ENCODE assay signal across 14 cellular contexts in the genomic region with DNA sequence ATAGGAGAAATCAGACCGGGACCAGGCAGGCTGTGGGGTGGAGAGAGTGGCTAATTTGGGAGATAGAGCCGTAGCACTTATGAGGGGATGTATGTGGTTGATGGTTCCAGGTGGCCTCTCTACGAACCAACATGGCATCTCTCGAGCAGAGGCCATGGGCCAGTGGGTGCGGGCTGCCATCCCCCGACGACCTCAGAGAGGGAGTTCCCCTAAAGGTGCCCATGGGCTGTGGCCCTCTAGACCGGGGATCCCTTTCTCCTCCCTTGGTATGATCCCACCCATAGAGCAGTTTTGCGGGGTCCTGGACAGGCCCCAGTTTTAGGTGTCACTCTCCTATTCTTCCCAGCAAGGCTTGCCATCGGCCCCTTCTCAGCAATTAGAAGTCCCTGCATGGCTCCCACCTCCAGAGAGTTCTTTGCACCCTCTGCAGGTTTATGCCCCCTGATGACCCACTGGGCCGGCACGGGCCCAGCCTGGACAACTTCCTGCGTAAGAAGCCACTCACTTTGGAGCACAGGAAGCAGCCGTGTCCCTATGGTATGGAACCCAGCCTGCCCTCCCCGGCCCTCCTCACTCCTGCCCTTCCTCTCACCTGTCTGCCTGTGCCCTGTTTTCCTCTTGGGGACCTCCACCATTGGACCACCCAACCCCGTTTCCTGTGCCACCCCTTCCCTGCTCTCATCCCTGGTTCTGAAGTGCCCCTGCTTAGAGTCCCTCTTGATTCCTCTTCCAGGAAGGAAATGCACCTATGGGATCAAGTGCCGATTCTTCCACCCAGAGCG. TPM values are rescaled to one million over a fixed set of nuclear protein-coding genes. Genes with fewer than 3 reads are reported as not detected.
DNase-seq lines count a peak whose midpoint lies in the region; ATAC-seq and TF ChIP-seq lines count a peak whose summit lies in the region.
"Had no signal": no experiment of that assay in that cellular context is flagged by ENCODE, and none has a peak within 500 bp of the region (broad histone marks: within the 10 kb centered on the region; RNA-seq: fewer than 3 reads in every experiment).

No MANE protein-coding gene starts in this region.

- H3K9me2 ChIP-seq in GM23338 (ENCODE audit: insufficient read depth) = no peaks in the 10 kb centered on the region

- H4K20me1 ChIP-seq in GM23338 (replicated peaks; ENCODE audit: insufficient read depth) = no peaks in the 10 kb centered on the region; the same call in 1 of the 2 replicates

- ATAC-seq in Right ventricle myocardium inferior (no peak), left cardiac atrium (no peak), lower lobe of right lung (no peak), GM23338 (no peak)
- ATAC-seq in activated T-helper 17 cell treated with anti-CD3 and anti-CD28 coated beads, Interleukin-2, amount 50 U/mL, for 72 hours (replicated peaks) = no peak
- ATAC-seq: esophagus mucosa had no signal

- H3K4me1 Mint-ChIP-seq in activated T-helper 17 cell treated with anti-CD3 and anti-CD28 coated beads, Interleukin-2, amount 50 U/mL, for 72 hours = peaks cover 16% of the 10 kb centered on the region
- peaks cover 7% of the 10 kb centered on the region for H3K4me1 Mint-ChIP-seq in type B pancreatic cell (ENCODE audit: unreplicated experiment)
- H3K4me1 Mint-ChIP-seq in GM23338 = peaks cover 31% of the 10 kb centered on the region

- H3K79me2 ChIP-seq in GM23338 (replicated peaks; ENCODE audit: insufficient read depth) = peaks cover 20% of the 10 kb centered on the region

- H3K27me3 ChIP-seq in lower lobe of right lung (ENCODE audit: low read depth) (no peaks in the 10 kb centered on the region), GM23338 (ENCODE audit: insufficient read depth) (no peaks in the 10 kb centered on the region)

- H3F3A ChIP-seq in GM23338 (replicated peaks; ENCODE audit: low read depth) = 0 out of 2 replicates have a peak, but pooled peaks cover 3% of the 10 kb centered on the region

- H3K36me3 ChIP-seq in lower lobe of right lung (peaks cover 63% of the 10 kb centered on the region), GM23338 (ENCODE audit: insufficient read depth) (no peaks in the 10 kb centered on the region)

- H3K9me3 ChIP-seq in lower lobe of right lung = no peaks in the 10 kb centered on the region

- no peaks in the 10 kb centered on the region for H3K27me3 Mint-ChIP-seq in activated T-helper 17 cell treated with anti-CD3 and anti-CD28 coated beads, Interleukin-2, amount 50 U/mL, for 72 hours
- H3K27me3 Mint-ChIP-seq in type B pancreatic cell = no peaks in the 10 kb centered on the region
- peaks cover 12% of the 10 kb centered on the region for H3K27me3 Mint-ChIP-seq in GM23338 (ENCODE audit: insufficient read depth, low read depth, poor library complexity)

- H3K9me3 Mint-ChIP-seq in activated T-helper 17 cell treated with anti-CD3 and anti-CD28 coated beads, Interleukin-2, amount 50 U/mL, for 72 hours = no peaks in the 10 kb centered on the region
- H3K9me3 Mint-ChIP-seq in type B pancreatic cell (no peaks in the 10 kb centered on the region), GM23338 (no peaks in the 10 kb centered on the region)

- H3K27ac ChIP-seq in lower lobe of right lung (peak overlapping the region; percentile 18), GM23338 (ENCODE audit: low read depth) (no peak overlapping the region)

- H3K27ac Mint-ChIP-seq in activated T-helper 17 cell treated with anti-CD3 and anti-CD28 coated beads, Interleukin-2, amount 50 U/mL, for 72 hours = peak overlapping the region; percentile 87
- H3K27ac Mint-ChIP-seq in type B pancreatic cell = no peak overlapping the region
- no peak overlapping the region for H3K27ac Mint-ChIP-seq in GM23338

- peak; percentile 34 for DNase-seq in Right ventricle myocardium inferior (ENCODE audit: missing footprints)
- DNase-seq in left cardiac atrium = no peak
- DNase-seq in lower lobe of right lung = no peak
- DNase-seq in type B pancreatic cell (ENCODE audit: extremely low spot score, unreplicated experiment) = no peak
- DNase-seq in effector CD8-positive, alpha-beta T cell (lab: John Stamatoyannopoulos, UW) = no peak
- no peak for DNase-seq in GM23338 (ENCODE audit: low spot score)
- DNase-seq in head of caudate nucleus = no peak
- DNase-seq: C1 segment of cervical spinal cord, hypothalamus, IMR-90, NCI-H1436, NCI-H526 had no signal

- no peak for TF ChIP-seq CTCF in lower lobe of right lung (IDR thresholded peaks at IDR 0.05)
- TF ChIP-seq CTCF in type B pancreatic cell (conservative IDR thresholded peaks at IDR 0.05) = no peak
- no peak for TF ChIP-seq CTCF in GM23338 (conservative IDR thresholded peaks at IDR 0.05; ENCODE audit: low read depth in 2 of 2)

- H3K4me3 Mint-ChIP-seq in activated T-helper 17 cell treated with anti-CD3 and anti-CD28 coated beads, Interleukin-2, amount 50 U/mL, for 72 hours = peak overlapping the region; percentile 97
- H3K4me3 Mint-ChIP-seq in type B pancreatic cell (peak overlapping the region; percentile 36), GM23338 (no peak overlapping the region)

- no peak overlapping the region for H2AFZ ChIP-seq in GM23338

- H3K4me1 ChIP-seq in lower lobe of right lung = peaks cover 85% of the 10 kb centered on the region
- peaks cover 23% of the 10 kb centered on the region for H3K4me1 ChIP-seq in GM23338 (ENCODE audit: insufficient read depth)

- H3K36me3 Mint-ChIP-seq in activated T-helper 17 cell treated with anti-CD3 and anti-CD28 coated beads, Interleukin-2, amount 50 U/mL, for 72 hours (ENCODE audit: low read depth) = peaks cover 77% of the 10 kb centered on the region
- H3K36me3 Mint-ChIP-seq in type B pancreatic cell = no peaks in the 10 kb centered on the region
- peaks cover 43% of the 10 kb centered on the region for H3K36me3 Mint-ChIP-seq in GM23338 (ENCODE audit: low read depth)

- no peak overlapping the region for H3K4me2 ChIP-seq in GM23338

- no peak overlapping the region for H3K4me3 ChIP-seq in lower lobe of right lung
- H3K4me3 ChIP-seq in GM23338 = no peak overlapping the region

- intact Hi-C loops in Right ventricle myocardium inferior (cut with DNase I) = no loop called here
- intact Hi-C loops in left cardiac atrium (cut with DNase I) = no loop called here
- intact Hi-C loops in lower lobe of right lung (cut with DNase I) = no loop called here
- intact Hi-C loops in head of caudate nucleus (cut with DNase I) = no loop called here

TF ChIP-seq in GM23338, 12 proteins besides CTCF, POLR2A, EP300 and RAD21:
- TF ChIP-seq, protein P1, sequence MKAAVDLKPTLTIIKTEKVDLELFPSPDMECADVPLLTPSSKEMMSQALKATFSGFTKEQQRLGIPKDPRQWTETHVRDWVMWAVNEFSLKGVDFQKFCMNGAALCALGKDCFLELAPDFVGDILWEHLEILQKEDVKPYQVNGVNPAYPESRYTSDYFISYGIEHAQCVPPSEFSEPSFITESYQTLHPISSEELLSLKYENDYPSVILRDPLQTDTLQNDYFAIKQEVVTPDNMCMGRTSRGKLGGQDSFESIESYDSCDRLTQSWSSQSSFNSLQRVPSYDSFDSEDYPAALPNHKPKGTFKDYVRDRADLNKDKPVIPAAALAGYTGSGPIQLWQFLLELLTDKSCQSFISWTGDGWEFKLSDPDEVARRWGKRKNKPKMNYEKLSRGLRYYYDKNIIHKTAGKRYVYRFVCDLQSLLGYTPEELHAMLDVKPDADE (IDR thresholded peaks at IDR 0.05) = no peak
TF ChIP-seq in GM23338: peak in this region for 0.

RNA-seq across cellular contexts. Expression of gene ZC3H12A, which starts 7.8 kb away (rescaled TPM):
- total RNA-seq in Right ventricle myocardium inferior = 4.3 TPM
- total RNA-seq in left cardiac atrium = 10 to 100 TPM in 1 of 2 donors, 1 to 10 TPM in 1; 6.4 to 13.7 TPM
- total RNA-seq in activated T-helper 17 cell treated with anti-CD3 and anti-CD28 coated beads, Interleukin-2, amount 50 U/mL, for 72 hours = 10 to 100 TPM; 40.1 to 73.3 TPM
- 12.8 TPM for total RNA-seq in lower lobe of right lung
- 6.0 and 18.3 TPM in 2 replicates for total RNA-seq in type B pancreatic cell (ENCODE audit: low replicate concordance)
- total RNA-seq in GM23338 (2014; rRNA removed; shearing (Covaris generic)) = 7.0 and 9.3 TPM in 2 replicates
- 7.3 and 9.0 TPM in 2 replicates for polyA plus RNA-seq in GM23338 (2016; fragmentation: Nextera tagmentation; extraction: Ambion mirVana)

RNA-seq across cellular contexts. Expression of gene MEAF6, which starts 32.4 kb away (rescaled TPM):
- 35.9 TPM for total RNA-seq in Right ventricle myocardium inferior
- total RNA-seq in left cardiac atrium = 10 to 100 TPM; 34.6 to 36.4 TPM
- total RNA-seq in activated T-helper 17 cell treated with anti-CD3 and anti-CD28 coated beads, Interleukin-2, amount 50 U/mL, for 72 hours = 10 to 100 TPM; 53.1 to 56.8 TPM
- 59.5 TPM for total RNA-seq in lower lobe of right lung
- total RNA-seq in type B pancreatic cell (ENCODE audit: low replicate concordance) = 65.7 and 79.9 TPM in 2 replicates
- 58.9 and 64.5 TPM in 2 replicates for total RNA-seq in GM23338 (2014; rRNA removed; shearing (Covaris generic))
- 53.5 and 60.1 TPM in 2 replicates for polyA plus RNA-seq in GM23338 (2016; fragmentation: Nextera tagmentation; extraction: Ambion mirVana)
